Comparison of ENCODE assay signal across 8 cellular contexts in the genomic region with DNA sequence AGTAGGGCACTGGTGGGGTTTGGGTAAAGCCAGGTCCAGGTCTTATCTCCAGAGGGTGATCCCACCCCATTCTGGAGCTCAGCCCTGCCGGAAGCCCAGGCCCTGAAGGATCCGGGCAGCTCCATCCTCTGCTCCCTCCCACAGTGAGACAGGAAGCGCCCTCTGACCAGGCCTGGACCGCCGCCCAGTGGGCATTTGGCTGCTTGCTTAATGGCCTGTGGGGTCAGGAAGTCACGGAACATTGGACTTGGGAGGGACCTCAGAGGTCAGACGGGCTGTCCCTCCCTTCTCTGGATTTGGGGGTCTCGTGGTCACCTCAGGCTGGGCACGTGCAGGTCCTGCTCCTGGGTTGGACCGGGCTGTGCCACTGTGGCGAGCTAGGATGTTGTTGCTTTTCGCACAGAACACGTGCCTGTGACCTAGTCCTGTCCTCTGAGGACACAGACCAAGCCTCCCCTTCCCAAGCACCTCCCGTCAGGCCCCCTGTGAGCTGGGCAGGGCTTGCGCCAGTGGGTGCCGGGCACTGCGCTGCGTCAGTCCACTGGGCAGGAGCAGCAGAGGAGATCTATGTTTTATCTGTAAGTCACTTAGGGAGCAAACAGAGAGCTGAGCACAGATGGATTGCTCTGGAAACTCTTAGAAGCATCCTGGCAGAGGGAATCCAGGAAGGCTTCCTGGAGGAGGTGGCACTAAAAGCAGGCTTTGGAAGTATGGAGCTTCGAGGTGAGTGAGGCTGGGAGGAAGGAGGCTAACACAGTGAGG. TPM values are rescaled to one million over a fixed set of nuclear protein-coding genes. Genes with fewer than 3 reads are reported as not detected.
DNase-seq lines count a peak whose midpoint lies in the region; ATAC-seq and TF ChIP-seq lines count a peak whose summit lies in the region.

No MANE protein-coding gene starts in this region.

- no peaks in the 10 kb centered on the region for H4K20me1 ChIP-seq in H9 (ENCODE audit: control insufficient read depth, insufficient read depth, insufficient read length)

- ATAC-seq in omental fat pad (ENCODE audit: low FRiP score) (peak; percentile 54), HG03439 (IDR thresholded peaks at IDR 0.05; ENCODE audit: unreplicated experiment) (no peak)

- no peak overlapping the region for H2BK12ac ChIP-seq in H9 (ENCODE audit: insufficient read length, low read depth, low read length)

- H3K27ac ChIP-seq in C4-2B (peak overlapping the region; percentile 99), RWPE1 (peak overlapping the region; percentile 40), H9 (ENCODE audit: insufficient read length, low read depth, low read length) (no peak overlapping the region)

- H3K4me3 Mint-ChIP-seq in H9, result no peak overlapping the region

- no peak overlapping the region for H4K5ac ChIP-seq in H9 (ENCODE audit: insufficient read length, low read depth, low read length)

- peaks cover 52 to 61% of the 10 kb centered on the region in 2 experiments for H3K4me1 Mint-ChIP-seq in H9

- H3K23me2 ChIP-seq in H9 (ENCODE audit: insufficient read length, low read depth, low read length, poor library complexity, severe bottlenecking), result no peaks in the 10 kb centered on the region

- no peak overlapping the region for H2BK5ac ChIP-seq in H9 (ENCODE audit: insufficient read length, low read length)

- H2AFZ ChIP-seq in H9 (ENCODE audit: low read length), result no peak overlapping the region

- CTCF ChIA-PET in RWPE1 (lab: Yijun Ruan, JAX), result interaction anchor here (0.5 to 1.7 kb wide), 7 partner anchors 10 to 1759 kb away, joined by 3 to 11 read pairs (median 4); no protein-coding TSS in a partner anchor

- no peak overlapping the region for H3K4me3 ChIP-seq in fibroblast of pulmonary artery (replicated peaks; ENCODE audit: low read depth, low read length)

- no peak for DNase-seq in RWPE1 (ENCODE audit: low spot score)
- peak; percentile 62 for DNase-seq in fibroblast of pulmonary artery (ENCODE audit: low read depth)
- no peak for DNase-seq in omental fat pad (ENCODE audit: low spot score)
- DNase-seq in H9, result no peak
- no peak for DNase-seq in NCI-H345 treated with DMSO at 0.1 percent for 48 hours (lab: John Stamatoyannopoulos, UW; ENCODE audit: unreplicated experiment)
- no peak for DNase-seq in NCI-H2227 (lab: John Stamatoyannopoulos, UW; ENCODE audit: unreplicated experiment)

- no peak for TF ChIP-seq CTCF in C4-2B (conservative IDR thresholded peaks at IDR 0.05)
- no peak for TF ChIP-seq CTCF in RWPE1 (conservative IDR thresholded peaks at IDR 0.05; ENCODE audit: low read depth)
- no peak for TF ChIP-seq CTCF in fibroblast of pulmonary artery (IDR thresholded peaks at IDR 0.05; ENCODE audit: low read length, missing control alignments)
- TF ChIP-seq CTCF in omental fat pad (IDR thresholded peaks at IDR 0.05), result no peak
- no peak for TF ChIP-seq CTCF in H9 (conservative IDR thresholded peaks at IDR 0.05)

- H2AK5ac ChIP-seq in H9 (ENCODE audit: insufficient read length, low read length), result no peak overlapping the region

- no peaks in the 10 kb centered on the region for H3K79me1 ChIP-seq in H9 (ENCODE audit: insufficient read depth, low read depth, low read length, poor library complexity, severe bottlenecking)

- peaks cover 4% of the 10 kb centered on the region; the same call in 1 of the 2 replicates for H3K27me3 Mint-ChIP-seq in H9 (ENCODE audit: low read depth)

- H3K9me3 ChIP-seq in H9 (ENCODE audit: control insufficient read depth, low read depth, low read length), result no peaks in the 10 kb centered on the region

- H3K23ac ChIP-seq in H9 (ENCODE audit: insufficient read length, low read depth, low read length), result no peak overlapping the region

- H3K56ac ChIP-seq in H9 (ENCODE audit: insufficient read length, low read depth, low read length), result no peak overlapping the region

- peaks cover 9% of the 10 kb centered on the region; the same call in 1 of the 2 replicates for H3K4me1 ChIP-seq in H9 (ENCODE audit: insufficient read depth, low read length)

- peaks cover 2 to 9% (median 5%) of the 10 kb centered on the region in 3 experiments; a peak in 4 of 7 replicates for H3K36me3 Mint-ChIP-seq in H9 (ENCODE audit: insufficient read depth in 1 of 3, low read depth in 3 of 3)

- no peak overlapping the region for H4K91ac ChIP-seq in H9 (ENCODE audit: insufficient read length, low read depth, low read length)

- POLR2A ChIA-PET in RWPE1 (lab: Yijun Ruan, JAX; ENCODE audit: low non-redundant PET), result interaction anchor here (0.5 kb wide), 1 partner anchor 226 kb away, joined by 5 read pairs; no protein-coding TSS in a partner anchor

- H3T11ph ChIP-seq in H9 (ENCODE audit: low read length), result no peak overlapping the region

- no peak overlapping the region for H3K14ac ChIP-seq in H9 (ENCODE audit: insufficient read depth, low read length)

- no peak overlapping the region for H3K27ac Mint-ChIP-seq in H9

- H3K9ac ChIP-seq in H9 (ENCODE audit: extremely low read depth, insufficient read length, low read length), result no peak overlapping the region

- H3K79me2 ChIP-seq in H9 (ENCODE audit: insufficient read depth, low read length), result peaks cover 13% of the 10 kb centered on the region; the same call in 1 of the 2 replicates

- no peak overlapping the region for H2BK15ac ChIP-seq in H9 (ENCODE audit: low read depth, low read length)

- no CpG with 5 or more reads among the region's 19 CpGs for WGBS in H9 (ENCODE audit: extremely low coverage, insufficient read length, low lambda C conversion rate)

- no peaks in the 10 kb centered on the region; a peak in 1 of 5 replicates for H3K9me3 Mint-ChIP-seq in H9

- H2BK20ac ChIP-seq in H9 (ENCODE audit: low read depth, low read length, poor library complexity, severe bottlenecking), result no peak overlapping the region

- H3K4me2 ChIP-seq in H9 (ENCODE audit: insufficient read depth, insufficient read length, low read length), result no peak overlapping the region

- no peaks in the 10 kb centered on the region for H3K27me3 ChIP-seq in H9 (ENCODE audit: insufficient read depth, low read length)

- no peak overlapping the region for H2BK120ac ChIP-seq in H9 (ENCODE audit: low read depth, low read length, poor library complexity, severe bottlenecking)

- H3K4ac ChIP-seq in H9 (ENCODE audit: low read depth, low read length), result no peak overlapping the region

- no peak overlapping the region for H3K18ac ChIP-seq in H9 (ENCODE audit: insufficient read length, low read depth, low read length)

- no peak overlapping the region for H4K8ac ChIP-seq in H9 (replicated peaks; ENCODE audit: insufficient read length, low read depth, low read length)

RNA-seq across cellular contexts. Expression of gene GSE1, which starts 49.4 kb away (rescaled TPM):
- 100 to 1,000 TPM in 2 of 4 donors, 10 to 100 TPM in 2; 50.9 to 181 (median 90.9) TPM for total RNA-seq in omental fat pad
- total RNA-seq in H9 (2021), result 123 and 125 TPM in 2 replicates
